Comparison of ENCODE assay signal across 17 cellular contexts in genomic region chr21:34788879-34789278, GRCh38.
"Had no signal": no experiment of that assay in that cellular context is flagged by ENCODE, and none has a peak within 500 bp of the region (broad histone marks: within the 10 kb centered on the region; RNA-seq: fewer than 3 reads in every experiment).

No MANE protein-coding gene starts in this region.

- H3K36me3 Mint-ChIP-seq: WTC11 had no signal

- H3K27me3 Mint-ChIP-seq: activated CD4-positive, alpha-beta T cell treated with anti-CD3 and anti-CD28 coated beads, Interleukin-2, amount 10 ng/mL, durations not matched to agents 24 days and 14 days; progenitor cell of endocrine pancreas had no signal

- H3K27ac Mint-ChIP-seq: activated CD4-positive, alpha-beta T cell treated with anti-CD3 and anti-CD28 coated beads, Interleukin-2, amount 10 ng/mL, durations not matched to agents 24 days and 14 days; activated CD8-positive, alpha-beta T cell treated with anti-CD3 and anti-CD28 coated beads, Interleukin-2, amount 10 ng/mL, durations not matched to agents 7 days and 5 days; nephron; progenitor cell of endocrine pancreas; WTC11 had no signal

- H3K4me3 Mint-ChIP-seq: activated CD4-positive, alpha-beta T cell treated with anti-CD3 and anti-CD28 coated beads, Interleukin-2, amount 10 ng/mL, durations not matched to agents 24 days and 14 days; activated CD8-positive, alpha-beta T cell treated with anti-CD3 and anti-CD28 coated beads, Interleukin-2, amount 10 ng/mL, durations not matched to agents 7 days and 5 days; nephron; WTC11 had no signal

- H3K9me3 Mint-ChIP-seq: activated CD4-positive, alpha-beta T cell treated with anti-CD3 and anti-CD28 coated beads, Interleukin-2, amount 10 ng/mL, durations not matched to agents 24 days and 14 days; nephron; WTC11 had no signal

- ATAC-seq: activated CD8-positive, alpha-beta T cell treated with anti-CD3 and anti-CD28 coated beads, Interleukin-2, amount 10 ng/mL, durations not matched to agents 7 days and 5 days; body of pancreas; esophagus mucosa; mucosa of descending colon; WTC11 had no signal

- H3K4me1 Mint-ChIP-seq: activated CD4-positive, alpha-beta T cell treated with anti-CD3 and anti-CD28 coated beads, Interleukin-2, amount 10 ng/mL, durations not matched to agents 24 days and 14 days; nephron had no signal

- DNase-seq: activated CD4-positive, alpha-beta T cell treated with anti-CD3 and anti-CD28 coated beads, Interleukin-2, amount 10 ng/mL, durations not matched to agents 24 days and 14 days; activated CD8-positive, alpha-beta memory T cell treated with anti-CD3 and anti-CD28 coated beads, Interleukin-2, amount 50 U/mL, for 4 hours; activated CD8-positive, alpha-beta T cell treated with anti-CD3 and anti-CD28 coated beads, Interleukin-2, amount 10 ng/mL, durations not matched to agents 7 days and 5 days; activated naive CD4-positive, alpha-beta T cell treated with Interleukin-2 at 50 U/mL for 16 hours; amygdala; body of pancreas; central memory CD4-positive, alpha-beta T cell; left ventricle myocardium inferior; mucosa of descending colon; stimulated activated CD4-positive, alpha-beta T cell treated with anti-CD3 and anti-CD28 coated beads, Interleukin-15, amount 100 ng/mL, for 24 hours; stimulated activated CD4-positive, alpha-beta T cell treated with anti-CD3 and anti-CD28 coated beads, Interleukin-4, amount 100 ng/mL, for 1 hour; stimulated activated naive CD4-positive, alpha-beta T cell; uterus had no signal
